1 cellular context compared by ENCODE assay signal in the genomic region with DNA sequence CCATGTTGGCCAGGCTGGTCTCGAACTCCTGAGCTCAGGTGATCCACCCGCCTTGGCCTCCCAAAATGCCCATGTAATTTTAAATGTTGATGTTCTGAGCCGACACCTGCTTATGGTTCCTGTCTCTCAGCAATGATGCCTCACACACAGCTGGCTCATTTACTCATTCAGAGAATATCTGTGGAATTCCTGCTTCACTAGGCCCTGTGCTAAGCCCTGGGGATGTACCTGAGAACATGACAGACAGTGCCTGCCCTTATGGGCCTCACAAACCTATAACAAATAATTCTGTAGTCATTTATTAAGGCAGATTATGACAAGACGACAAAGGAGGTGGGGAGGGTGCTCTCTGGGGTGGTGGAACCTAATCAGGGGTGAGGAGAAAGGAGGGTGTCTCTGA.
TF ChIP-seq lines count a peak whose summit lies in the region.

No MANE protein-coding gene starts in this region.

TF ChIP-seq in GM23338, 12 proteins besides CTCF, POLR2A, EP300 and RAD21 (continued from another document):
- TF ChIP-seq, protein P1, sequence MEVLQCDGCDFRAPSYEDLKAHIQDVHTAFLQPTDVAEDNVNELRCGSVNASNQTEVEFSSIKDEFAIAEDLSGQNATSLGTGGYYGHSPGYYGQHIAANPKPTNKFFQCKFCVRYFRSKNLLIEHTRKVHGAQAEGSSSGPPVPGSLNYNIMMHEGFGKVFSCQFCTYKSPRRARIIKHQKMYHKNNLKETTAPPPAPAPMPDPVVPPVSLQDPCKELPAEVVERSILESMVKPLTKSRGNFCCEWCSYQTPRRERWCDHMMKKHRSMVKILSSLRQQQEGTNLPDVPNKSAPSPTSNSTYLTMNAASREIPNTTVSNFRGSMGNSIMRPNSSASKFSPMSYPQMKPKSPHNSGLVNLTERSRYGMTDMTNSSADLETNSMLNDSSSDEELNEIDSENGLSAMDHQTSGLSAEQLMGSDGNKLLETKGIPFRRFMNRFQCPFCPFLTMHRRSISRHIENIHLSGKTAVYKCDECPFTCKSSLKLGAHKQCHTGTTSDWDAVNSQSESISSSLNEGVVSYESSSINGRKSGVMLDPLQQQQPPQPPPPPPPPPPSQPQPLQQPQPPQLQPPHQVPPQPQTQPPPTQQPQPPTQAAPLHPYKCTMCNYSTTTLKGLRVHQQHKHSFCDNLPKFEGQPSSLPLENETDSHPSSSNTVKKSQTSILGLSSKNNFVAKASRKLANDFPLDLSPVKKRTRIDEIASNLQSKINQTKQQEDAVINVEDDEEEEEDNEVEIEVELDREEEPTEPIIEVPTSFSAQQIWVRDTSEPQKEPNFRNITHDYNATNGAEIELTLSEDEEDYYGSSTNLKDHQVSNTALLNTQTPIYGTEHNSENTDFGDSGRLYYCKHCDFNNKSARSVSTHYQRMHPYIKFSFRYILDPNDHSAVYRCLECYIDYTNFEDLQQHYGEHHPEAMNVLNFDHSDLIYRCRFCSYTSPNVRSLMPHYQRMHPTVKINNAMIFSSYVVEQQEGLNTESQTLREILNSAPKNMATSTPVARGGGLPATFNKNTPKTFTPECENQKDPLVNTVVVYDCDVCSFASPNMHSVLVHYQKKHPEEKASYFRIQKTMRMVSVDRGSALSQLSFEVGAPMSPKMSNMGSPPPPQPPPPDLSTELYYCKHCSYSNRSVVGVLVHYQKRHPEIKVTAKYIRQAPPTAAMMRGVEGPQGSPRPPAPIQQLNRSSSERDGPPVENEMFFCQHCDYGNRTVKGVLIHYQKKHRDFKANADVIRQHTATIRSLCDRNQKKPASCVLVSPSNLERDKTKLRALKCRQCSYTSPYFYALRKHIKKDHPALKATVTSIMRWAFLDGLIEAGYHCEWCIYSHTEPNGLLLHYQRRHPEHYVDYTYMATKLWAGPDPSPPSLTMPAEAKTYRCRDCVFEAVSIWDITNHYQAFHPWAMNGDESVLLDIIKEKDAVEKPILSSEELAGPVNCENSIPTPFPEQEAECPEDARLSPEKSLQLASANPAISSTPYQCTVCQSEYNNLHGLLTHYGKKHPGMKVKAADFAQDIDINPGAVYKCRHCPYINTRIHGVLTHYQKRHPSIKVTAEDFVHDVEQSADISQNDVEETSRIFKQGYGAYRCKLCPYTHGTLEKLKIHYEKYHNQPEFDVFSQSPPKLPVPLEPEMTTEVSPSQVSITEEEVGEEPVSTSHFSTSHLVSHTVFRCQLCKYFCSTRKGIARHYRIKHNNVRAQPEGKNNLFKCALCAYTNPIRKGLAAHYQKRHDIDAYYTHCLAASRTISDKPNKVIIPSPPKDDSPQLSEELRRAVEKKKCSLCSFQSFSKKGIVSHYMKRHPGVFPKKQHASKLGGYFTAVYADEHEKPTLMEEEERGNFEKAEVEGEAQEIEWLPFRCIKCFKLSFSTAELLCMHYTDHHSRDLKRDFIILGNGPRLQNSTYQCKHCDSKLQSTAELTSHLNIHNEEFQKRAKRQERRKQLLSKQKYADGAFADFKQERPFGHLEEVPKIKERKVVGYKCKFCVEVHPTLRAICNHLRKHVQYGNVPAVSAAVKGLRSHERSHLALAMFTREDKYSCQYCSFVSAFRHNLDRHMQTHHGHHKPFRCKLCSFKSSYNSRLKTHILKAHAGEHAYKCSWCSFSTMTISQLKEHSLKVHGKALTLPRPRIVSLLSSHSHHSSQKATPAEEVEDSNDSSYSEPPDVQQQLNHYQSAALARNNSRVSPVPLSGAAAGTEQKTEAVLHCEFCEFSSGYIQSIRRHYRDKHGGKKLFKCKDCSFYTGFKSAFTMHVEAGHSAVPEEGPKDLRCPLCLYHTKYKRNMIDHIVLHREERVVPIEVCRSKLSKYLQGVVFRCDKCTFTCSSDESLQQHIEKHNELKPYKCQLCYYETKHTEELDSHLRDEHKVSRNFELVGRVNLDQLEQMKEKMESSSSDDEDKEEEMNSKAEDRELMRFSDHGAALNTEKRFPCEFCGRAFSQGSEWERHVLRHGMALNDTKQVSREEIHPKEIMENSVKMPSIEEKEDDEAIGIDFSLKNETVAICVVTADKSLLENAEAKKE (CRISPR knock-in tag; IDR thresholded peaks at IDR 0.05), result no peak
- TF ChIP-seq, protein P2, sequence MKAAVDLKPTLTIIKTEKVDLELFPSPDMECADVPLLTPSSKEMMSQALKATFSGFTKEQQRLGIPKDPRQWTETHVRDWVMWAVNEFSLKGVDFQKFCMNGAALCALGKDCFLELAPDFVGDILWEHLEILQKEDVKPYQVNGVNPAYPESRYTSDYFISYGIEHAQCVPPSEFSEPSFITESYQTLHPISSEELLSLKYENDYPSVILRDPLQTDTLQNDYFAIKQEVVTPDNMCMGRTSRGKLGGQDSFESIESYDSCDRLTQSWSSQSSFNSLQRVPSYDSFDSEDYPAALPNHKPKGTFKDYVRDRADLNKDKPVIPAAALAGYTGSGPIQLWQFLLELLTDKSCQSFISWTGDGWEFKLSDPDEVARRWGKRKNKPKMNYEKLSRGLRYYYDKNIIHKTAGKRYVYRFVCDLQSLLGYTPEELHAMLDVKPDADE (IDR thresholded peaks at IDR 0.05), result no peak
- TF ChIP-seq, protein P3, sequence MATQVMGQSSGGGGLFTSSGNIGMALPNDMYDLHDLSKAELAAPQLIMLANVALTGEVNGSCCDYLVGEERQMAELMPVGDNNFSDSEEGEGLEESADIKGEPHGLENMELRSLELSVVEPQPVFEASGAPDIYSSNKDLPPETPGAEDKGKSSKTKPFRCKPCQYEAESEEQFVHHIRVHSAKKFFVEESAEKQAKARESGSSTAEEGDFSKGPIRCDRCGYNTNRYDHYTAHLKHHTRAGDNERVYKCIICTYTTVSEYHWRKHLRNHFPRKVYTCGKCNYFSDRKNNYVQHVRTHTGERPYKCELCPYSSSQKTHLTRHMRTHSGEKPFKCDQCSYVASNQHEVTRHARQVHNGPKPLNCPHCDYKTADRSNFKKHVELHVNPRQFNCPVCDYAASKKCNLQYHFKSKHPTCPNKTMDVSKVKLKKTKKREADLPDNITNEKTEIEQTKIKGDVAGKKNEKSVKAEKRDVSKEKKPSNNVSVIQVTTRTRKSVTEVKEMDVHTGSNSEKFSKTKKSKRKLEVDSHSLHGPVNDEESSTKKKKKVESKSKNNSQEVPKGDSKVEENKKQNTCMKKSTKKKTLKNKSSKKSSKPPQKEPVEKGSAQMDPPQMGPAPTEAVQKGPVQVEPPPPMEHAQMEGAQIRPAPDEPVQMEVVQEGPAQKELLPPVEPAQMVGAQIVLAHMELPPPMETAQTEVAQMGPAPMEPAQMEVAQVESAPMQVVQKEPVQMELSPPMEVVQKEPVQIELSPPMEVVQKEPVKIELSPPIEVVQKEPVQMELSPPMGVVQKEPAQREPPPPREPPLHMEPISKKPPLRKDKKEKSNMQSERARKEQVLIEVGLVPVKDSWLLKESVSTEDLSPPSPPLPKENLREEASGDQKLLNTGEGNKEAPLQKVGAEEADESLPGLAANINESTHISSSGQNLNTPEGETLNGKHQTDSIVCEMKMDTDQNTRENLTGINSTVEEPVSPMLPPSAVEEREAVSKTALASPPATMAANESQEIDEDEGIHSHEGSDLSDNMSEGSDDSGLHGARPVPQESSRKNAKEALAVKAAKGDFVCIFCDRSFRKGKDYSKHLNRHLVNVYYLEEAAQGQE (IDR thresholded peaks at IDR 0.05; ENCODE audit: unreplicated experiment), result no peak
- TF ChIP-seq STAT1 (IDR thresholded peaks at IDR 0.05; ENCODE audit: unreplicated experiment), result no peak
- no peak for TF ChIP-seq EZH2 (IDR thresholded peaks at IDR 0.05; ENCODE audit: low read depth, unreplicated experiment)
- TF ChIP-seq ZNF331 (CRISPR knock-in tag; IDR thresholded peaks at IDR 0.05; ENCODE audit: low read depth), result no peak
- no peak for TF ChIP-seq NANOG (IDR thresholded peaks at IDR 0.05; ENCODE audit: borderline replicate concordance)
- no peak for TF ChIP-seq CREB1 (CRISPR knock-in tag; IDR thresholded peaks at IDR 0.05; ENCODE audit: low read depth)
TF ChIP-seq in GM23338: peak in this region for 0.
